ENCODE assay signal across 8 cellular contexts in genomic region chr10:79444243-79445119, GRCh38. TPM values are rescaled to one million over a fixed set of nuclear protein-coding genes. Genes with fewer than 3 reads are reported as not detected.
DNase-seq lines count a peak whose midpoint lies in the region; ATAC-seq, FAIRE-seq and TF ChIP-seq lines count a peak whose summit lies in the region.

No MANE protein-coding gene starts in this region.

- H3K36me3 ChIP-seq in small intestine (ENCODE audit: control insufficient read depth in 2 of 2, insufficient read depth in 2 of 2, low read length in 2 of 2), result no peaks in the 10 kb centered on the region

- H3K27me3 Mint-ChIP-seq in T-helper 2 cell treated with Interferon-gamma antibody and Interleukin-4, amounts not matched to agents 5 μg/mL and 100 μg/mL, for 36 hours (ENCODE audit: low read depth), result peaks cover 43% of the 10 kb centered on the region
- H3K27me3 Mint-ChIP-seq in brain, result peaks cover 19% of the 10 kb centered on the region

- H3K4me1 Mint-ChIP-seq in T-helper 2 cell treated with Interferon-gamma antibody and Interleukin-4, amounts not matched to agents 5 μg/mL and 100 μg/mL, for 36 hours (ENCODE audit: low read depth), result peaks cover 19% of the 10 kb centered on the region
- H3K4me1 Mint-ChIP-seq in brain, result peaks cover 72% of the 10 kb centered on the region

- no peaks in the 10 kb centered on the region for H3K9me3 ChIP-seq in small intestine (ENCODE audit: control insufficient read depth, low read depth)

- peak overlapping the region; percentile 87 for H3K4me3 Mint-ChIP-seq in T-helper 2 cell treated with Interferon-gamma antibody and Interleukin-4, amounts not matched to agents 5 μg/mL and 100 μg/mL, for 36 hours
- peak overlapping the region; percentile 79 to 95 (median 89) for H3K4me3 Mint-ChIP-seq in brain

- FAIRE-seq in small intestine (lab: Jason Lieb, UNC), result no peak

- peak; percentile 25 for ATAC-seq in GM21390 (IDR thresholded peaks at IDR 0.05; ENCODE audit: unreplicated experiment)

- WGBS in small intestine, 3 donors, result 1 to 3% (median 1%) methylated on average over 22 to 44 of the region's 44 CpGs

- no peaks in the 10 kb centered on the region for H3K9me3 Mint-ChIP-seq in T-helper 2 cell treated with Interferon-gamma antibody and Interleukin-4, amounts not matched to agents 5 μg/mL and 100 μg/mL, for 36 hours
- H3K9me3 Mint-ChIP-seq in brain, result peaks cover 0 to 3% (median 0%) of the 10 kb centered on the region in 5 experiments

- no peak for TF ChIP-seq CTCF in brain (conservative IDR thresholded peaks at IDR 0.05)

- DNase-seq in COR-L47 (lab: John Stamatoyannopoulos, UW), result peak; percentile 6
- peak; percentile 41 for DNase-seq in HuH-7 (ENCODE audit: low spot score)
- peak; percentile 59 for DNase-seq in T-helper 2 cell treated with Interferon-gamma antibody and Interleukin-4, amounts not matched to agents 5 μg/mL and 100 μg/mL, for 36 hours (ENCODE audit: low spot score)
- peak; percentile 86 for DNase-seq in iPS-NIHi11 (ENCODE audit: low spot score)
- peak; percentile 31 for DNase-seq in small intestine
- DNase-seq in NCI-H2107 (lab: John Stamatoyannopoulos, UW), result no peak

- H3K4me3 ChIP-seq in small intestine (ENCODE audit: low read depth in 1 of 2, low read length in 2 of 2), result peak overlapping the region; percentile 52 to 66

- H3K27me3 ChIP-seq in small intestine (ENCODE audit: control insufficient read depth in 2 of 2, insufficient read depth in 2 of 2, low read length in 2 of 2), result no peaks in the 10 kb centered on the region

- H3K27ac Mint-ChIP-seq in T-helper 2 cell treated with Interferon-gamma antibody and Interleukin-4, amounts not matched to agents 5 μg/mL and 100 μg/mL, for 36 hours, result peak overlapping the region; percentile 69
- H3K27ac Mint-ChIP-seq in brain, result peak overlapping the region in 4 of 5 experiments; percentile 92 to 95 (median 94)

- no peaks in the 10 kb centered on the region for H3K36me3 Mint-ChIP-seq in T-helper 2 cell treated with Interferon-gamma antibody and Interleukin-4, amounts not matched to agents 5 μg/mL and 100 μg/mL, for 36 hours (ENCODE audit: low read depth)
- H3K36me3 Mint-ChIP-seq in brain, result no peaks in the 10 kb centered on the region

- H3K4me1 ChIP-seq in small intestine (ENCODE audit: control insufficient read depth in 2 of 2, insufficient read depth in 1 of 2, low read depth in 1 of 2, low read length in 1 of 2), result peaks cover 2 to 10% of the 10 kb centered on the region in 2 donors

- peak overlapping the region; percentile 35 to 82 for H3K27ac ChIP-seq in small intestine (ENCODE audit: low read depth in 1 of 2, low read length in 1 of 2)

RNA-seq across cellular contexts. Expression of gene ZCCHC24, which starts 0.9 kb away (rescaled TPM):
- polyA plus RNA-seq in brain (ENCODE audit: insufficient read depth, low read depth, low replicate concordance) (38.1 TPM), small intestine (10 to 100 TPM in 2 of 3 donors, under 1 TPM in 1; 0.89 to 13.0 (median 10.5) TPM)
